Comparison of ENCODE assay signal across 8 cellular contexts in the genomic region with DNA sequence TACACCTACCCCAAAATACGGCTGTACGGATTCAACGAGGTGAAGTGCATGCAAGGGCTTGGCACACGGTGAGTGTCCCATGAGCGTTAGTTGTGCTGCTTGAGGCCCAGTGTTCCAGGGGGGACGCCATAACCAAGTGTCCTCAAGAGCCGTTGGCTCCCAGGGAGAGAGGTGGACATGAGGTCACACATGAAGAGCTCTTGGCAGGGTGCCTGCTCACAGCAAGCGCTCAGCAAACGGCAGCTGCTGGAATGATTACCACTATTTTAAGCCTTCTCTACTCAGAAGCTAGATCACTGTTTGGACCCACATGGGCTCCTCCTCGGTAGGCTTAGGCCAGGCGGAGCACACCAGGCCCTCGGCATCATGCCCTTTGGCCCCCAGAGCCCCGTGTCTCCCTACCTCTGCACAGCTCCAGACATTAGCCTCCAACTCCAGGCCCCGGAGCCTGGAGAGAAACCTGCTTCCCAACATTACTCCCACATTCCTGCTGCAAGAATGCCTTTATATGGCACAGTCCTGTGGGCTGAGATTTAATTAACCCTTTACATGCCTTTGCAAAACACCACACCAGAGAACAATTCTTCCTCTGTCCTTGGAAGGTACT.
A peak's percentile ranks its signal among the peaks of the same experiment; 100 is the strongest.
DNase-seq lines count a peak whose midpoint lies in the region; ATAC-seq and TF ChIP-seq lines count a peak whose summit lies in the region.

No MANE protein-coding gene starts in this region.

- no peaks in the 10 kb centered on the region for H3K27me3 ChIP-seq in esophagus squamous epithelium
- no peaks in the 10 kb centered on the region for H3K27me3 ChIP-seq in neuronal stem cell (ENCODE audit: control insufficient read depth in 3 of 3, insufficient read depth in 3 of 3, low read depth in 1 of 3, low read length in 3 of 3)

- H3K36me3 ChIP-seq in esophagus squamous epithelium (no peaks in the 10 kb centered on the region), neuronal stem cell (replicated peaks in 1 of 2; ENCODE audit: control insufficient read depth in 2 of 2, insufficient read depth in 2 of 2, low read length in 2 of 2) (no peaks in the 10 kb centered on the region)

- peak overlapping the region; percentile 46 for H2BK12ac ChIP-seq in neuronal stem cell (ENCODE audit: low read length)

- H4K8ac ChIP-seq in neuronal stem cell (ENCODE audit: low read depth, low read length) = no peak overlapping the region

- peak overlapping the region; percentile 76 for H3K18ac ChIP-seq in neuronal stem cell (ENCODE audit: low read length)

- H3K4ac ChIP-seq in neuronal stem cell (ENCODE audit: low read length) = no peak overlapping the region

- ATAC-seq in GM21825 (IDR thresholded peaks at IDR 0.05; ENCODE audit: unreplicated experiment) = no peak
- ATAC-seq in GM18858 (IDR thresholded peaks at IDR 0.05; ENCODE audit: unreplicated experiment) = no peak
- no peak for ATAC-seq in HG02759 (IDR thresholded peaks at IDR 0.05; ENCODE audit: unreplicated experiment)
- no peak for ATAC-seq in HG02588 (IDR thresholded peaks at IDR 0.05; ENCODE audit: unreplicated experiment)

- no peak overlapping the region for H4K91ac ChIP-seq in neuronal stem cell (ENCODE audit: low read depth, low read length, poor library complexity)

- no peak overlapping the region for H2BK5ac ChIP-seq in neuronal stem cell (ENCODE audit: low read length)

- no peaks in the 10 kb centered on the region for H3K79me1 ChIP-seq in neuronal stem cell (ENCODE audit: low read depth, low read length)

- no peak overlapping the region for H3K14ac ChIP-seq in neuronal stem cell (ENCODE audit: low read length)

- peak overlapping the region; percentile 32 for H2BK120ac ChIP-seq in neuronal stem cell (ENCODE audit: low read depth, low read length)

- H3K9ac ChIP-seq in neuronal stem cell (ENCODE audit: low read depth, low read length, poor library complexity) = no peak overlapping the region

- 41 to 74% methylated on average over 6 of the region's 14 CpGs for WGBS in esophagus squamous epithelium, 2 donors
- no CpG with 5 or more reads among the region's 14 CpGs for WGBS in neuronal stem cell (ENCODE audit: extremely low coverage in 2 of 2, insufficient read length in 2 of 2, insufficient replicate concordance in 1 of 2), 2 donors

- peaks cover 5 to 55% (median 22%) of the 10 kb centered on the region in 3 donors for H3K4me1 ChIP-seq in esophagus squamous epithelium
- H3K4me1 ChIP-seq in neuronal stem cell (ENCODE audit: control insufficient read depth in 2 of 2, insufficient read depth in 1 of 2, low read depth in 1 of 2, low read length in 2 of 2) = peaks cover 14 to 15% of the 10 kb centered on the region in 2 donors

- DNase-seq in EH (ENCODE audit: low read depth) (peak; percentile 92), NCI-H82 treated with DMSO at 0.1 percent for 48 hours (lab: John Stamatoyannopoulos, UW; ENCODE audit: unreplicated experiment) (peak; percentile 76), esophagus squamous epithelium (lab: John Stamatoyannopoulos, UW) (no peak), neuronal stem cell (ENCODE audit: low spot score) (no peak)

- peak overlapping the region; percentile 6 to 74 (median 60) for H3K27ac ChIP-seq in esophagus squamous epithelium
- H3K27ac ChIP-seq in neuronal stem cell (replicated peaks; ENCODE audit: low read length) = no peak overlapping the region

- no peak overlapping the region for H2AFZ ChIP-seq in neuronal stem cell (ENCODE audit: low read length)

- H3K4me2 ChIP-seq in neuronal stem cell (ENCODE audit: insufficient read depth, low read length, poor library complexity, severe bottlenecking) = no peak overlapping the region

- peak overlapping the region; percentile 19 for H2BK15ac ChIP-seq in neuronal stem cell (ENCODE audit: low read length)

- H3K4me3 ChIP-seq in esophagus squamous epithelium (no peak overlapping the region), neuronal stem cell (ENCODE audit: low read length in 2 of 2) (no peak overlapping the region)

- intact Hi-C loops in esophagus squamous epithelium (cut with DNase I) = no loop called here

- H3K9me3 ChIP-seq in esophagus squamous epithelium = no peaks in the 10 kb centered on the region
- peaks cover 0 to 2% of the 10 kb centered on the region in 2 donors for H3K9me3 ChIP-seq in neuronal stem cell (replicated peaks in 1 of 2; ENCODE audit: control insufficient read depth in 2 of 2, insufficient read depth in 1 of 2, low read depth in 1 of 2, low read length in 2 of 2)

- no peak for TF ChIP-seq POLR2A in esophagus squamous epithelium (IDR thresholded peaks at IDR 0.05)

- TF ChIP-seq CTCF in esophagus squamous epithelium (IDR thresholded peaks at IDR 0.05) = no peak

- peak overlapping the region; percentile 16 for H3K23ac ChIP-seq in neuronal stem cell (ENCODE audit: low read depth, low read length, poor library complexity)

- peak overlapping the region; percentile 6 for H2AK5ac ChIP-seq in neuronal stem cell (ENCODE audit: low read depth, low read length)

Comparison
In these comparisons a context has a peak if more than half of its experiments do, and no peak if none do; other contexts are left out.
1. DNase-seq: peak in EH (single experiment) and NCI-H82 treated with DMSO at 0.1 percent for 48 hours (single experiment); none in esophagus squamous epithelium (single experiment) and neuronal stem cell (single experiment).